Comparison of ENCODE assay signal across 8 cellular contexts in genomic region chr15:76139368-76140068, GRCh38.
DNase-seq lines count a peak whose midpoint lies in the region; ATAC-seq and TF ChIP-seq lines count a peak whose summit lies in the region.

No MANE protein-coding gene starts in this region.

- no peak for TF ChIP-seq POLR2A in testis (IDR thresholded peaks at IDR 0.05)

- H3K27ac ChIP-seq in HUES48 (ENCODE audit: low read depth, low read length) = peak overlapping the region; percentile 48
- H3K27ac ChIP-seq in testis = no peak overlapping the region

- intact Hi-C loops in testis (cut with DNase I; ENCODE audit: low total_unique reads) = no loop called here

- peak; percentile 72 to 93 (median 84) for TF ChIP-seq CTCF in testis (IDR thresholded peaks at IDR 0.05)

- ATAC-seq in activated T-helper 17 cell treated with anti-CD3 and anti-CD28 coated beads, Interleukin-2, amount 50 U/mL, for 72 hours (replicated peaks) = peak; percentile 78

- no peaks in the 10 kb centered on the region for H3K4me1 Mint-ChIP-seq in activated T-helper 17 cell treated with anti-CD3 and anti-CD28 coated beads, Interleukin-2, amount 50 U/mL, for 72 hours

- H3K9me3 ChIP-seq in HUES48 (ENCODE audit: control insufficient read depth, insufficient read depth, low read length) (no peaks in the 10 kb centered on the region), testis (no peaks in the 10 kb centered on the region)

- H3K27me3 Mint-ChIP-seq in activated T-helper 17 cell treated with anti-CD3 and anti-CD28 coated beads, Interleukin-2, amount 50 U/mL, for 72 hours = peaks cover 35% of the 10 kb centered on the region

- no peak overlapping the region for H3K4me3 Mint-ChIP-seq in activated T-helper 17 cell treated with anti-CD3 and anti-CD28 coated beads, Interleukin-2, amount 50 U/mL, for 72 hours

- no peaks in the 10 kb centered on the region for H3K36me3 Mint-ChIP-seq in activated T-helper 17 cell treated with anti-CD3 and anti-CD28 coated beads, Interleukin-2, amount 50 U/mL, for 72 hours (ENCODE audit: low read depth)

- no peaks in the 10 kb centered on the region for H3K9me3 Mint-ChIP-seq in activated T-helper 17 cell treated with anti-CD3 and anti-CD28 coated beads, Interleukin-2, amount 50 U/mL, for 72 hours

- DNase-seq in activated gamma-delta T cell treated with Interleukin-2 at 50 U/mL for 16 hours (peak; percentile 71), activated gamma-delta T cell (lab: John Stamatoyannopoulos, UW) (no peak), RPMI7951 (ENCODE audit: low read depth) (peak; percentile 66), foreskin melanocyte (peak; percentile 68), nucleus accumbens (lab: John Stamatoyannopoulos, UW) (peak in 45 of 56 donors; percentile 2 to 83 (median 28)), testis (peak; percentile 86)

- no peaks in the 10 kb centered on the region for H3K27me3 ChIP-seq in HUES48 (ENCODE audit: control insufficient read depth, insufficient read depth, low read length)
- H3K27me3 ChIP-seq in testis = no peaks in the 10 kb centered on the region

- H3K36me3 ChIP-seq in HUES48 (ENCODE audit: control insufficient read depth, insufficient read depth, low read length) = no peaks in the 10 kb centered on the region
- H3K36me3 ChIP-seq in testis (ENCODE audit: low read depth, missing control alignments) = no peaks in the 10 kb centered on the region

- H3K4me3 ChIP-seq in HUES48 (ENCODE audit: low read depth, low read length) (0 out of 2 replicates have a peak overlapping the region, but pooled peaks have one; percentile 29), testis (no peak overlapping the region)

- WGBS in testis, 2 donors = 23 to 28% methylated on average over 12 to 16 of the region's 16 CpGs

- H3K9ac ChIP-seq in HUES48 (ENCODE audit: low read depth, low read length) = no peak overlapping the region

- H3K27ac Mint-ChIP-seq in activated T-helper 17 cell treated with anti-CD3 and anti-CD28 coated beads, Interleukin-2, amount 50 U/mL, for 72 hours = no peak overlapping the region

- H3K4me1 ChIP-seq in HUES48 (ENCODE audit: control insufficient read depth, insufficient read depth, low read length) (peaks cover 7% of the 10 kb centered on the region), testis (no peaks in the 10 kb centered on the region)
